In genomic region chr7:36064676-36065075, GRCh38 we compare ENCODE assay signal across 26 cellular contexts.
DNase-seq lines count a peak whose midpoint lies in the region; ATAC-seq, FAIRE-seq and TF ChIP-seq lines count a peak whose summit lies in the region.
"Had no signal": no experiment of that assay in that cellular context is flagged by ENCODE, and none has a peak within 500 bp of the region (broad histone marks: within the 10 kb centered on the region; RNA-seq: fewer than 3 reads in every experiment).

No MANE protein-coding gene starts in this region.

- H3K9me3 ChIP-seq in HUES48 (ENCODE audit: control insufficient read depth, insufficient read depth, low read length): no peaks in the 10 kb centered on the region
- H3K9me3 ChIP-seq: A549, BE2C had no signal

- no peak for ATAC-seq in activated T-cell treated with anti-CD3 and anti-CD28 coated beads, Interleukin-2, amount 50 U/mL, for 72 hours (replicated peaks in 1 of 2)
- ATAC-seq: A549, GM12878 had no signal

- H3K9me3 Mint-ChIP-seq in nephron: peaks cover 4% of the 10 kb centered on the region
- H3K9me3 Mint-ChIP-seq in activated T-cell treated with anti-CD3 and anti-CD28 coated beads, Interleukin-2, amount 50 U/mL, for 72 hours: no peaks in the 10 kb centered on the region
- H3K9me3 Mint-ChIP-seq: CD4-positive, alpha-beta T cell; CD8-positive, alpha-beta memory T cell had no signal

- H3K4me3 ChIP-seq in HUES48 (ENCODE audit: low read depth, low read length): no peak overlapping the region
- no peak overlapping the region for H3K4me3 ChIP-seq in bronchial epithelial cell (ENCODE audit: low read depth, low read length)
- H3K4me3 ChIP-seq: A549; BLaER1 treated with 17β-estradiol and CSF1 and Interleukin-3, amounts not matched to agents 10 nM and 100 nM; GM12878; GM23248 had no signal

- peak; percentile 23 for FAIRE-seq in bronchial epithelial cell (lab: Jason Lieb, UNC)
- FAIRE-seq: A549, D721Med, GM12878, GM19239, H1 had no signal

- no peaks in the 10 kb centered on the region for H3K36me3 Mint-ChIP-seq in nephron (ENCODE audit: low read depth)
- H3K36me3 Mint-ChIP-seq in activated T-cell treated with anti-CD3 and anti-CD28 coated beads, Interleukin-2, amount 50 U/mL, for 72 hours (ENCODE audit: insufficient read depth in 2 of 2): no peaks in the 10 kb centered on the region
- H3K36me3 Mint-ChIP-seq: CD14-positive monocyte; CD8-positive, alpha-beta memory T cell had no signal

- H3K9ac ChIP-seq in HUES48 (ENCODE audit: low read depth, low read length): no peak overlapping the region
- H3K9ac ChIP-seq: BLaER1 treated with 17β-estradiol and CSF1 and Interleukin-3, amounts not matched to agents 10 nM and 100 nM; GM23248 had no signal

- peak overlapping the region; percentile 3 for H3K27ac ChIP-seq in HUES48 (ENCODE audit: low read depth, low read length)
- H3K27ac ChIP-seq: A549; BLaER1 treated with 17β-estradiol and CSF1 and Interleukin-3, amounts not matched to agents 10 nM and 100 nM; GM23248 had no signal

- no peak overlapping the region for H3K4me3 Mint-ChIP-seq in nephron
- no peak overlapping the region for H3K4me3 Mint-ChIP-seq in activated T-cell treated with anti-CD3 and anti-CD28 coated beads, Interleukin-2, amount 50 U/mL, for 72 hours
- H3K4me3 Mint-ChIP-seq: CD14-positive monocyte; CD4-positive, alpha-beta T cell; CD8-positive, alpha-beta memory T cell had no signal

- TF ChIP-seq CTCF in bronchial epithelial cell (IDR thresholded peaks at IDR 0.05; ENCODE audit: insufficient read depth, low read length, severe bottlenecking): no peak
- no peak for TF ChIP-seq CTCF in nephron (IDR thresholded peaks at IDR 0.05; ENCODE audit: unreplicated experiment in 3 of 3)

- peaks cover 5% of the 10 kb centered on the region; the same call in 1 of the 2 replicates for H3K4me1 ChIP-seq in HUES48 (ENCODE audit: control insufficient read depth, insufficient read depth, low read length)
- H3K4me1 ChIP-seq: A549; BE2C; BLaER1 treated with 17β-estradiol and CSF1 and Interleukin-3, amounts not matched to agents 10 nM and 100 nM had no signal

- H3K27me3 ChIP-seq in HUES48 (ENCODE audit: control insufficient read depth, insufficient read depth, low read length): no peaks in the 10 kb centered on the region
- peaks cover 2% of the 10 kb centered on the region for H3K27me3 ChIP-seq in bronchial epithelial cell (ENCODE audit: control insufficient read depth, insufficient read depth, low read length)
- H3K27me3 ChIP-seq: BE2C; BLaER1 treated with 17β-estradiol and CSF1 and Interleukin-3, amounts not matched to agents 10 nM and 100 nM had no signal

- H3K27ac Mint-ChIP-seq in nephron: peak overlapping the region in 2 of 3 experiments; percentile 48 to 74
- H3K27ac Mint-ChIP-seq in activated T-cell treated with anti-CD3 and anti-CD28 coated beads, Interleukin-2, amount 50 U/mL, for 72 hours: no peak overlapping the region
- H3K27ac Mint-ChIP-seq: CD4-positive, alpha-beta T cell; CD8-positive, alpha-beta memory T cell had no signal

- no peak for DNase-seq in bronchial epithelial cell (ENCODE audit: low read depth)
- DNase-seq in HPDE6-E6E7 (ENCODE audit: extremely low spot score): no peak
- no peak for DNase-seq in NCI-H187 treated with DMSO at 0.1 percent for 48 hours (lab: John Stamatoyannopoulos, UW)
- no peak for DNase-seq in activated T-cell treated with anti-CD3 and anti-CD28 coated beads, Interleukin-2, amount 50 U/mL, for 72 hours
- DNase-seq: 8988T; ACHN; AML-193; BE2C; CD4-positive, alpha-beta T cell; CD8-positive, alpha-beta memory T cell; DMS 273 treated with DMSO at 0.1 percent for 48 hours; DMS79; EL; GDM1; GM23248; H7; HCEC 1CT had no signal

- no peaks in the 10 kb centered on the region for H3K27me3 Mint-ChIP-seq in nephron (ENCODE audit: low read depth)
- no peaks in the 10 kb centered on the region for H3K27me3 Mint-ChIP-seq in activated T-cell treated with anti-CD3 and anti-CD28 coated beads, Interleukin-2, amount 50 U/mL, for 72 hours (ENCODE audit: low read depth)
- H3K27me3 Mint-ChIP-seq: CD4-positive, alpha-beta T cell had no signal

- peaks cover 33% of the 10 kb centered on the region for H3K4me1 Mint-ChIP-seq in nephron
- H3K4me1 Mint-ChIP-seq in activated T-cell treated with anti-CD3 and anti-CD28 coated beads, Interleukin-2, amount 50 U/mL, for 72 hours (ENCODE audit: low read depth): no peaks in the 10 kb centered on the region
- H3K4me1 Mint-ChIP-seq: CD8-positive, alpha-beta memory T cell had no signal

- H3K36me3 ChIP-seq in HUES48 (ENCODE audit: control insufficient read depth, insufficient read depth, low read length): no peaks in the 10 kb centered on the region
- H3K36me3 ChIP-seq in bronchial epithelial cell (ENCODE audit: control insufficient read depth, insufficient read depth, low read length): no peaks in the 10 kb centered on the region
- H3K36me3 ChIP-seq: BE2C; BLaER1 treated with 17β-estradiol and CSF1 and Interleukin-3, amounts not matched to agents 10 nM and 100 nM had no signal
